In the genomic region with DNA sequence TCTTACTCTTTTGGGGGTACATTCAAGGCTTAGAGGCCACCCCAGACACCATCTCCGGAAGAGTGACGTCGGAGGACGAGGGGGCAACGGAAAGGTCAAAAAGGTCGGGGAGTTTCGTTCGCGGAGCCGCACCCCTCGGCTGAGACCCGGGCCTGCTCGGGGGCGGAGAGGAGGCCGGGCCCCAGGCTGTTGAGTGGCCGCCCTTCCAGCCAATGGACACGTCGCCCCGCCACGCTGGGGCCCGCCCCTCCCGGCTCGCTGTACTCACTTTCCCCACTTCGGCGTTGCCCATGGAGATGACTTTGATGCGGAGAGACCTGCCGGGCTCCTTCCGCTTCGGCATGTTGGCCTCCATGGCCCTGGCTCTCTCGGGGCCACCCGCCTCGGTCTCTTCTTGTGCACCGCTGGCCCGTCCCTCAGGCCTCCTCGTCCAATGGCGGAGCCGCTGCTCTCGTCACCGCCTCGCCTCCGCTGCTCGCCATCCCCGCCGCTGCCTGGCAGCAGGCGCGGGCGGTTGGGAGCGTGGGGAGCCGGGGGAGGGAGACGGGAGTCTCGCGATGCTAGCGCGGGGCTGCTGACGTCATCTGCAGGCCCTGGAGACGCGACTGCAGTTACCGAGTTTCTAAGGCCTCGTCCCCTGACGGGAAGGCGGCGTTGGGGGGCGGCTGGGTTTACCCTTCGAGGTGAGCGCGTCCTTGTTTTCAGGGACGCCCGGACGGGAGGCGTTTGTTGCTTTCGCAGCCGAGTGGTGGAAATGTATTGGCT, we compare ENCODE assay signal across 1 cellular context.
TF ChIP-seq lines count a peak whose summit lies in the region.

Gene DNAJC27 (minus strand): TSS at position 406 of the 765 bp plus-strand sequence. CDS start 51 bp downstream, at position 355.

TF ChIP-seq in HepG2, 621 proteins besides CTCF, POLR2A, EP300 and RAD21 (continued from another document and continues in another):
- peak; percentile 99 for TF ChIP-seq THAP9 (CRISPR knock-in tag; IDR thresholded peaks at IDR 0.05; ENCODE audit: borderline replicate concordance)
- TF ChIP-seq ZNF646 (CRISPR knock-in tag; IDR thresholded peaks at IDR 0.05), result no peak
- TF ChIP-seq ZNF747 (CRISPR knock-in tag; IDR thresholded peaks at IDR 0.05; ENCODE audit: borderline replicate concordance), result no peak
- no peak for TF ChIP-seq NCOA5 (CRISPR knock-in tag; IDR thresholded peaks at IDR 0.05)
- TF ChIP-seq MATR3 (CRISPR knock-in tag; IDR thresholded peaks at IDR 0.05), result no peak
- peak; percentile 95 for TF ChIP-seq ERF (CRISPR knock-in tag; IDR thresholded peaks at IDR 0.05)
- peak; percentile 89 for TF ChIP-seq TARDBP (CRISPR knock-in tag; IDR thresholded peaks at IDR 0.05)
- TF ChIP-seq ZNF317 (CRISPR knock-in tag; IDR thresholded peaks at IDR 0.05), result peak; percentile 72
- TF ChIP-seq RFXAP (CRISPR knock-in tag; IDR thresholded peaks at IDR 0.05; ENCODE audit: borderline replicate concordance), result peak; percentile 96
- no peak for TF ChIP-seq SUZ12 (IDR thresholded peaks at IDR 0.05; ENCODE audit: low read depth, low read length)
- TF ChIP-seq, protein P1, sequence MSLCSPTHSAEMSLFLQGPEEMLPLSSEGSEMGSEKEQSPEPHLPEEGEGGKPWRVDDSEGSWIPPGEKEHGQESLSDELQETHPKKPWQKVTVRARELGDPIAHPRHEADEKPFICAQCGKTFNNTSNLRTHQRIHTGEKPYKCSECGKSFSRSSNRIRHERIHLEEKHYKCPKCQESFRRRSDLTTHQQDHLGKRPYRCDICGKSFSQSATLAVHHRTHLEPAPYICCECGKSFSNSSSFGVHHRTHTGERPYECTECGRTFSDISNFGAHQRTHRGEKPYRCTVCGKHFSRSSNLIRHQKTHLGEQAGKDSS (CRISPR knock-in tag; IDR thresholded peaks at IDR 0.05; ENCODE audit: borderline replicate concordance, low read depth), result no peak; the same call in 1 of the 2 replicates
- TF ChIP-seq PAF1 (CRISPR knock-in tag; IDR thresholded peaks at IDR 0.05), result no peak
- TF ChIP-seq PAWR (CRISPR knock-in tag; IDR thresholded peaks at IDR 0.05; ENCODE audit: borderline replicate concordance), result no peak
- TF ChIP-seq, protein P2, sequence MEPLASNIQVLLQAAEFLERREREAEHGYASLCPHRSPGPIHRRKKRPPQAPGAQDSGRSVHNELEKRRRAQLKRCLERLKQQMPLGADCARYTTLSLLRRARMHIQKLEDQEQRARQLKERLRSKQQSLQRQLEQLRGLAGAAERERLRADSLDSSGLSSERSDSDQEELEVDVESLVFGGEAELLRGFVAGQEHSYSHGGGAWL (CRISPR knock-in tag; IDR thresholded peaks at IDR 0.05), result peak; percentile 84
- no peak for TF ChIP-seq SMARCC2 (IDR thresholded peaks at IDR 0.05)
- TF ChIP-seq ZNF704 (CRISPR knock-in tag; IDR thresholded peaks at IDR 0.05; ENCODE audit: borderline replicate concordance), result peak; percentile 57
- TF ChIP-seq NFATC3 (CRISPR knock-in tag; IDR thresholded peaks at IDR 0.05), result peak; percentile 92
- no peak for TF ChIP-seq ZNF224 (CRISPR knock-in tag; IDR thresholded peaks at IDR 0.05)
- TF ChIP-seq, protein P3, sequence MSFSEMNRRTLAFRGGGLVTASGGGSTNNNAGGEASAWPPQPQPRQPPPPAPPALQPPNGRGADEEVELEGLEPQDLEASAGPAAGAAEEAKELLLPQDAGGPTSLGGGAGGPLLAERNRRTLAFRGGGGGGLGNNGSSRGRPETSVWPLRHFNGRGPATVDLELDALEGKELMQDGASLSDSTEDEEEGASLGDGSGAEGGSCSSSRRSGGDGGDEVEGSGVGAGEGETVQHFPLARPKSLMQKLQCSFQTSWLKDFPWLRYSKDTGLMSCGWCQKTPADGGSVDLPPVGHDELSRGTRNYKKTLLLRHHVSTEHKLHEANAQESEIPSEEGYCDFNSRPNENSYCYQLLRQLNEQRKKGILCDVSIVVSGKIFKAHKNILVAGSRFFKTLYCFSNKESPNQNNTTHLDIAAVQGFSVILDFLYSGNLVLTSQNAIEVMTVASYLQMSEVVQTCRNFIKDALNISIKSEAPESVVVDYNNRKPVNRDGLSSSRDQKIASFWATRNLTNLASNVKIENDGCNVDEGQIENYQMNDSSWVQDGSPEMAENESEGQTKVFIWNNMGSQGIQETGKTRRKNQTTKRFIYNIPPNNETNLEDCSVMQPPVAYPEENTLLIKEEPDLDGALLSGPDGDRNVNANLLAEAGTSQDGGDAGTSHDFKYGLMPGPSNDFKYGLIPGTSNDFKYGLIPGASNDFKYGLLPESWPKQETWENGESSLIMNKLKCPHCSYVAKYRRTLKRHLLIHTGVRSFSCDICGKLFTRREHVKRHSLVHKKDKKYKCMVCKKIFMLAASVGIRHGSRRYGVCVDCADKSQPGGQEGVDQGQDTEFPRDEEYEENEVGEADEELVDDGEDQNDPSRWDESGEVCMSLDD (CRISPR knock-in tag; IDR thresholded peaks at IDR 0.05; ENCODE audit: borderline replicate concordance), result peak; percentile 69
- TF ChIP-seq DMAP1 (CRISPR knock-in tag; IDR thresholded peaks at IDR 0.05), result peak; percentile 92
- no peak for TF ChIP-seq PRPF4 (IDR thresholded peaks at IDR 0.05; ENCODE audit: low read depth, low read length, poor library complexity, severe bottlenecking)
- TF ChIP-seq KLF13 (CRISPR knock-in tag; IDR thresholded peaks at IDR 0.05), result no peak
- TF ChIP-seq PAX8 (CRISPR knock-in tag; IDR thresholded peaks at IDR 0.05; ENCODE audit: borderline replicate concordance), result 0 out of 2 replicates have a peak, but pooled peaks have one; percentile 83
- TF ChIP-seq CAMTA2 (CRISPR knock-in tag; IDR thresholded peaks at IDR 0.05; ENCODE audit: borderline replicate concordance), result peak; percentile 54
- TF ChIP-seq ZHX2 (IDR thresholded peaks at IDR 0.05; ENCODE audit: low read depth), result peak; percentile 81; the same call in 1 of the 2 replicates
- no peak; the same call in 1 of the 2 replicates for TF ChIP-seq ZHX2 (CRISPR knock-in tag; IDR thresholded peaks at IDR 0.05; ENCODE audit: borderline replicate concordance)
- peak; percentile 53 for TF ChIP-seq RBM39 (IDR thresholded peaks at IDR 0.05; ENCODE audit: low read depth, low read length, poor library complexity, severe bottlenecking)
- peak; percentile 62 for TF ChIP-seq AGO1 (IDR thresholded peaks at IDR 0.05; ENCODE audit: low read depth, low read length, poor library complexity, severe bottlenecking)
- TF ChIP-seq FOXA1 (IDR thresholded peaks at IDR 0.05), result no peak
- peak; percentile 40; the same call in 1 of the 2 replicates for TF ChIP-seq FOXA1 (CRISPR knock-in tag; IDR thresholded peaks at IDR 0.05)
- TF ChIP-seq IKZF4 (CRISPR knock-in tag; IDR thresholded peaks at IDR 0.05; ENCODE audit: borderline replicate concordance, low read depth, not compliant biosample characterization), result no peak
